In the genomic region with DNA sequence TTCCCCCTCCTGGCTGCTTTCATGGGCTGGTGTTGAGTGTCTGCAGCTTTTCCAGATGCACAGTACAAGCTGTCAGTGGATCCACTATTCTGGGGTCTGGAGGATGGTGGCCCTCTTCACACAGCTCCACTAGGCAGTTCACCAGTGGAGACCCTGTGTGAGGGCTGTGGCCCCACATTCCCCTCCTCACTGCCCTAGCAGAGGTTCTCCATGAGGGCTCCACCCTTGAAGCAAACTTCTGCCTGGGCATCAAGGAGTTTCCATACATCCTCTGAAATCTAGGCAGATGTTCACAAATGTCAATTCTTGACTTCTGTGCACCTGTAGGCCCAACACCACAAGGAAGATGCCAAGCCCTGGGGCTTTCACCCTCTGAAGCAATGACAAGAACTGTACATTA, we compare ENCODE assay signal across 32 cellular contexts.
"Had no signal": no experiment of that assay in that cellular context is flagged by ENCODE, and none has a peak within 500 bp of the region (broad histone marks: within the 10 kb centered on the region; RNA-seq: fewer than 3 reads in every experiment).

No MANE protein-coding gene starts in this region.

- H3K4me3 Mint-ChIP-seq: T-cell had no signal

- H3K4me1 Mint-ChIP-seq: T-cell had no signal

- ATAC-seq: Panc1, Right ventricle myocardium inferior, SK-N-SH treated with all-trans-retinoic acid at 6 μM for 48 hours, T-cell had no signal

- H2AFZ ChIP-seq: PC-9 had no signal

- DNase-seq: Karpas-422, MG63, NCI-H1048, NCI-H1092 treated with DMSO at 0.1 percent for 48 hours, NCI-H1105 treated with DMSO at 0.1 percent for 48 hours, NCI-H1417, NCI-H1436, NCI-H146, NCI-H1694, NCI-H187, NCI-H2029, NCI-H2081, NCI-H2107, NCI-H2171, NCI-H226, NCI-H446 treated with DMSO at 0.1 percent for 48 hours, NCI-H510A, NCI-H524, NCI-H526, NCI-H69, NCI-H748 treated with DMSO at 0.1 percent for 48 hours, NCI-H82, PC-9, SHP77, SIG-M5, SJCRH30, T-cell had no signal

- H3K27me3 Mint-ChIP-seq: T-cell had no signal

- H3K4me3 ChIP-seq: MG63, PC-9, SJCRH30, SK-N-MC had no signal

- H3K27ac ChIP-seq: PC-9, RWPE1, SJCRH30, SK-N-MC had no signal

- H3K4me1 ChIP-seq: SJCRH30 had no signal

- H3K36me3 ChIP-seq: MG63, SJCRH30 had no signal

- H3K4me2 ChIP-seq: PC-9 had no signal

- H3K27ac Mint-ChIP-seq: T-cell had no signal

- H3K27me3 ChIP-seq: MG63, SJCRH30 had no signal

- H3K36me3 Mint-ChIP-seq: T-cell had no signal
